In genomic region chr5:10762178-10762775, GRCh38 we compare ENCODE assay signal across 1 cellular context.
A peak's percentile ranks its signal among the peaks of the same experiment; 100 is the strongest.
TF ChIP-seq lines count a peak whose summit lies in the region.

No MANE protein-coding gene starts in this region.

TF ChIP-seq in K562, 482 proteins besides CTCF, POLR2A, EP300 and RAD21 (continued from another document and continues in another):
- TF ChIP-seq ZEB2 (IDR thresholded peaks at IDR 0.05) (no peak; the same call in 1 of the 2 replicates), ZNF785 (CRISPR knock-in tag; IDR thresholded peaks at IDR 0.05) (no peak), ZNF668 (CRISPR knock-in tag; IDR thresholded peaks at IDR 0.05) (peak; percentile 86), PCBP2 (IDR thresholded peaks at IDR 0.05; ENCODE audit: low read depth, low read length, poor library complexity, severe bottlenecking) (no peak), SIX5 (IDR thresholded peaks at IDR 0.05; ENCODE audit: borderline replicate concordance in 1 of 2, insufficient read depth in 1 of 2, low read depth in 1 of 2, low read length in 2 of 2) (no peak), PRMT5 (CRISPR knock-in tag; IDR thresholded peaks at IDR 0.05) (no peak), TARDBP (IDR thresholded peaks at IDR 0.05) (no peak), PHB2 (IDR thresholded peaks at IDR 0.05; ENCODE audit: low read depth) (no peak), TRIM28 (IDR thresholded peaks at IDR 0.05) (no peak), ZFP91 (CRISPR knock-in tag; IDR thresholded peaks at IDR 0.05) (no peak), ARID3A (IDR thresholded peaks at IDR 0.05; ENCODE audit: borderline replicate concordance, low read depth, low read length) (no peak), ZNF778 (CRISPR knock-in tag; IDR thresholded peaks at IDR 0.05) (no peak), KDM5B (IDR thresholded peaks at IDR 0.05; ENCODE audit: insufficient replicate concordance, low read depth, low read length) (no peak), RAD51 (IDR thresholded peaks at IDR 0.05; ENCODE audit: borderline replicate concordance, low read depth) (no peak), NFRKB (IDR thresholded peaks at IDR 0.05; ENCODE audit: low read depth) (no peak), HDAC8 (tag; IDR thresholded peaks at IDR 0.05) (0 out of 2 replicates have a peak, but pooled peaks have one; percentile 35), POLR2AphosphoS5 (IDR thresholded peaks at IDR 0.05; ENCODE audit: control insufficient read depth, insufficient read depth, low read depth, low read length) (no peak), CHD2 (IDR thresholded peaks at IDR 0.05; ENCODE audit: low read depth, low read length) (no peak), KLF1 (tag; IDR thresholded peaks at IDR 0.05) (0 out of 2 replicates have a peak, but pooled peaks have one; percentile 9), ZNF121 (CRISPR knock-in tag; conservative IDR thresholded peaks at IDR 0.05) (no peak), COPS2 (conservative IDR thresholded peaks at IDR 0.05) (no peak), SP2 (IDR thresholded peaks at IDR 0.05; ENCODE audit: extremely low read depth, low read depth, low read length, poor library complexity, severe bottlenecking) (no peak), IRF2 (CRISPR knock-in tag; IDR thresholded peaks at IDR 0.05) (no peak), ETV5 (CRISPR knock-in tag; IDR thresholded peaks at IDR 0.05; ENCODE audit: low read depth) (peak; percentile 14), POU5F1 (IDR thresholded peaks at IDR 0.05; ENCODE audit: borderline replicate concordance, low read depth, low read length, partially characterized antibody) (no peak), CBX2 (IDR thresholded peaks at IDR 0.05; ENCODE audit: insufficient read depth, low read length, poor library complexity, severe bottlenecking) (no peak), ELK1 (CRISPR knock-in tag; IDR thresholded peaks at IDR 0.05) (no peak), KLF16 (IDR thresholded peaks at IDR 0.05) (no peak), ATF7 (IDR thresholded peaks at IDR 0.05) (no peak), RERE (CRISPR knock-in tag; IDR thresholded peaks at IDR 0.05; ENCODE audit: borderline replicate concordance) (no peak), ZNF232 (CRISPR knock-in tag; IDR thresholded peaks at IDR 0.05) (no peak), TRIM24 (IDR thresholded peaks at IDR 0.05) (no peak), PKNOX1 (IDR thresholded peaks at IDR 0.05) (peak; percentile 33), CBX3 (IDR thresholded peaks at IDR 0.05; ENCODE audit: borderline replicate concordance in 1 of 2, low read length in 2 of 2) (no peak; a peak in 1 of 3 replicates), PHTF2 (CRISPR knock-in tag; IDR thresholded peaks at IDR 0.05) (no peak), ZNF76 (CRISPR knock-in tag; IDR thresholded peaks at IDR 0.05; ENCODE audit: borderline replicate concordance) (no peak), ESRRA (IDR thresholded peaks at IDR 0.05; ENCODE audit: borderline replicate concordance, low read depth) (no peak), GATAD2A (IDR thresholded peaks at IDR 0.05) (no peak), IFI16 (CRISPR knock-in tag; IDR thresholded peaks at IDR 0.05) (no peak), ZNF696 (CRISPR knock-in tag; conservative IDR thresholded peaks at IDR 0.05) (no peak), DIDO1 (tag; IDR thresholded peaks at IDR 0.05; ENCODE audit: low read depth) (no peak), ZNF347 (CRISPR knock-in tag; IDR thresholded peaks at IDR 0.05; ENCODE audit: low read depth) (no peak), ZNF282 (CRISPR knock-in tag; IDR thresholded peaks at IDR 0.05) (no peak), HNRNPLL (IDR thresholded peaks at IDR 0.05; ENCODE audit: low read depth, low read length, poor library complexity, severe bottlenecking) (no peak), ZSCAN32 (CRISPR knock-in tag; IDR thresholded peaks at IDR 0.05) (no peak), YBX1 (IDR thresholded peaks at IDR 0.05) (no peak), ZNF175 (CRISPR knock-in tag; IDR thresholded peaks at IDR 0.05; ENCODE audit: low read depth) (no peak; the same call in 1 of the 2 replicates), NR1H2 (CRISPR knock-in tag; IDR thresholded peaks at IDR 0.05) (no peak), CHAMP1 (IDR thresholded peaks at IDR 0.05) (no peak), CHD4 (IDR thresholded peaks at IDR 0.05; ENCODE audit: insufficient read depth, insufficient replicate concordance, low read depth, low read length, poor library complexity, severe bottlenecking) (no peak), IRF9 (tag; IDR thresholded peaks at IDR 0.05) (no peak), ATF6 (CRISPR knock-in tag; IDR thresholded peaks at IDR 0.05) (no peak), ZNF41 (CRISPR knock-in tag; conservative IDR thresholded peaks at IDR 0.05) (no peak; the same call in 1 of the 2 replicates), HDAC3 (IDR thresholded peaks at IDR 0.05; ENCODE audit: borderline replicate concordance, partially characterized antibody) (no peak), RFX1 (IDR thresholded peaks at IDR 0.05) (no peak), ARNT (IDR thresholded peaks at IDR 0.05) (no peak), E2F6 (IDR thresholded peaks at IDR 0.05; ENCODE audit: borderline replicate concordance in 1 of 2, extremely low read depth in 1 of 2, insufficient read depth in 1 of 2, insufficient read length in 1 of 2, low read depth in 1 of 2, low read length in 1 of 2, poor library complexity in 1 of 2, severe bottlenecking in 1 of 2) (peak in 1 of 2 experiments; percentile 90)
